ENCODE assay signal across 21 cellular contexts in genomic region chr11:126426126-126426525, GRCh38.
DNase-seq lines count a peak whose midpoint lies in the region; ATAC-seq, FAIRE-seq and TF ChIP-seq lines count a peak whose summit lies in the region.
"Had no signal": no experiment of that assay in that cellular context is flagged by ENCODE, and none has a peak within 500 bp of the region (broad histone marks: within the 10 kb centered on the region; RNA-seq: fewer than 3 reads in every experiment).

No MANE protein-coding gene starts in this region.

- CTCF ChIA-PET in MCF 10A (lab: Yijun Ruan, JAX) (interaction anchor here (0.7 kb wide), 1 partner anchor 8 kb away, joined by 3 read pairs; no protein-coding TSS in a partner anchor), K562 (lab: Yijun Ruan, JAX; ENCODE audit: low intra/inter-chr PET ratio) (no interaction called here)

- no peaks in the 10 kb centered on the region for H3K36me3 Mint-ChIP-seq in MCF 10A (ENCODE audit: insufficient read depth, unreplicated experiment)
- H3K36me3 Mint-ChIP-seq: CD4-positive, CD25-positive, alpha-beta regulatory T cell had no signal

- WGBS in K562 (ENCODE audit: insufficient coverage, low coverage, missing lambda C conversion rate) = 28% methylated on average over 2 of the region's 2 CpGs

- BruUV-seq in MCF 10A (replicated peaks; lab: Mats Ljungman, UMichigan) (no TSS peak), K562 (replicated peaks; lab: Mats Ljungman, UMichigan) (no TSS peak)

- no peaks in the 10 kb centered on the region for H3K27me3 Mint-ChIP-seq in MCF 10A (ENCODE audit: insufficient read depth, unreplicated experiment)

- H2AFZ ChIP-seq in K562 (ENCODE audit: low read depth, low read length) = no peak overlapping the region

- no peak overlapping the region for H3K4me2 ChIP-seq in K562 (ENCODE audit: insufficient read depth, low read length)

- H3K9me1 ChIP-seq in K562 (ENCODE audit: control insufficient read depth, insufficient read depth, low read length) = no peaks in the 10 kb centered on the region

- no peak overlapping the region for H3K9ac ChIP-seq in K562 (ENCODE audit: insufficient read depth in 1 of 2, low read depth in 2 of 2, low read length in 2 of 2)

- TF ChIP-seq POLR2A in breast epithelium (IDR thresholded peaks at IDR 0.05) = no peak
- no peak for TF ChIP-seq POLR2A in K562 (conservative IDR thresholded peaks at IDR 0.05)

- POLR2A ChIA-PET in MCF 10A (lab: Yijun Ruan, JAX) (no interaction called here), K562 (lab: Yijun Ruan, JAX) (interaction anchor here (0.5 kb wide), 1 partner anchor 143 kb away, joined by 3 read pairs; the partner anchor contains the start of gene TIRAP)

- no peak for ATAC-seq in K562
- ATAC-seq in left colon = peak; percentile 37

- no peak overlapping the region for H3K4me3 ChIP-seq in breast epithelium
- H3K4me3 ChIP-seq in K562 = no peak overlapping the region
- H3K4me3 ChIP-seq: SK-N-MC had no signal

- H3K36me3 ChIP-seq in breast epithelium (no peaks in the 10 kb centered on the region), K562 (ENCODE audit: control insufficient read depth, insufficient read depth, low read length) (no peaks in the 10 kb centered on the region)

- DNase-seq in MCF 10A (ENCODE audit: unreplicated experiment) (peak; percentile 29), breast epithelium (ENCODE audit: low spot score in 2 of 2) (no peak), K562 (ENCODE audit: extremely low read depth in 1 of 4, low spot score in 3 of 4) (no peak), left colon (no peak), NCI-H345 treated with DMSO at 0.1 percent for 48 hours (lab: John Stamatoyannopoulos, UW; ENCODE audit: unreplicated experiment) (no peak), glomerular visceral epithelial cell (ENCODE audit: extremely low spot score) (no peak), HT-29 (ENCODE audit: low spot score) (no peak)
- no peak for DNase-seq in activated CD4-positive, alpha-beta T cell treated with anti-CD3 and anti-CD28 coated beads for 4 hours
- DNase-seq: AML-193; CD4-positive, CD25-positive, alpha-beta regulatory T cell; COR-L47; HCEC 1CT; NCI-H1092 treated with DMSO at 0.1 percent for 48 hours; NCI-H2081; NCI-H2171 treated with DMSO at 0.1 percent for 48 hours; NCI-H446 treated with DMSO at 0.1 percent for 48 hours; SHP77 had no signal

- H3K79me2 ChIP-seq in K562 (ENCODE audit: control insufficient read depth, insufficient read depth, low read length) = no peaks in the 10 kb centered on the region

- peaks cover 50% of the 10 kb centered on the region for H4K20me1 ChIP-seq in K562 (replicated peaks; ENCODE audit: control insufficient read depth, insufficient read depth, low read length)

- no peak for TF ChIP-seq RAD21 in K562 (CRISPR knock-in tag; conservative IDR thresholded peaks at IDR 0.05 in 1 of 2, IDR thresholded peaks at IDR 0.05 in 1 of 2)

- H3K9me3 ChIP-seq in breast epithelium = no peaks in the 10 kb centered on the region
- H3K9me3 ChIP-seq in K562 (replicated peaks; ENCODE audit: control insufficient read depth, insufficient read depth, low read depth, low read length) = no peaks in the 10 kb centered on the region

- no peak overlapping the region for H3K4me3 Mint-ChIP-seq in MCF 10A (ENCODE audit: unreplicated experiment)
- H3K4me3 Mint-ChIP-seq: CD4-positive, CD25-positive, alpha-beta regulatory T cell had no signal

- no peak for TF ChIP-seq EP300 in K562 (IDR thresholded peaks at IDR 0.05; ENCODE audit: low read length)

- H3K4me1 Mint-ChIP-seq in MCF 10A (ENCODE audit: insufficient read depth, unreplicated experiment) = peaks cover 2% of the 10 kb centered on the region

- FAIRE-seq in K562 (lab: Jason Lieb, UNC) = no peak
- FAIRE-seq: G401.6, GM19239 had no signal

- H3K4me1 ChIP-seq in breast epithelium = no peaks in the 10 kb centered on the region
- peaks cover 0 to 12% of the 10 kb centered on the region in 2 experiments; a peak in 2 of 5 replicates for H3K4me1 ChIP-seq in K562 (replicated peaks in 1 of 2; ENCODE audit: control insufficient read depth in 2 of 2, insufficient read depth in 2 of 2, low read length in 2 of 2)

- H3K27me3 ChIP-seq in breast epithelium = no peaks in the 10 kb centered on the region
- H3K27me3 ChIP-seq in K562 (ENCODE audit: control insufficient read depth in 2 of 2, insufficient read depth in 2 of 2, low read length in 2 of 2) = peaks cover 28 to 62% of the 10 kb centered on the region in 2 experiments

- intact Hi-C loops in MCF 10A (cut with micrococcal nuclease) = no loop called here
- intact Hi-C loops in breast epithelium (cut with DNase I; ENCODE audit: low total_unique reads) = no loop called here
- intact Hi-C loops in K562 (cut with micrococcal nuclease) = no loop called here
- intact Hi-C loops in left colon (cut with DNase I, micrococcal nuclease) = loop anchor here in 1 of 2 donors (10.0 kb wide), 1 partner anchor 111 kb away; no protein-coding TSS in a partner anchor

- in situ Hi-C loops in K562 (cut with MboI) = no loop called here

- TF ChIP-seq CTCF in MCF 10A (IDR thresholded peaks at IDR 0.05; ENCODE audit: unreplicated experiment) (no peak), breast epithelium (IDR thresholded peaks at IDR 0.05) (no peak), K562 (IDR thresholded peaks at IDR 0.05 in 2 of 3, conservative IDR thresholded peaks at IDR 0.05 in 1 of 3; ENCODE audit: insufficient read depth in 2 of 3, low read depth in 1 of 3, low read length in 3 of 3) (no peak)

- H3K9me3 Mint-ChIP-seq in MCF 10A (ENCODE audit: unreplicated experiment) = no peaks in the 10 kb centered on the region
- H3K9me3 Mint-ChIP-seq: CD4-positive, CD25-positive, alpha-beta regulatory T cell had no signal

- H3K27ac Mint-ChIP-seq in MCF 10A (ENCODE audit: low read depth, unreplicated experiment) = no peak overlapping the region
- H3K27ac Mint-ChIP-seq: CD4-positive, CD25-positive, alpha-beta regulatory T cell had no signal

- H3K27ac ChIP-seq in breast epithelium (no peak overlapping the region), K562 (ENCODE audit: extremely low read depth, low read depth, low read length) (no peak overlapping the region)
- H3K27ac ChIP-seq: 22Rv1, SK-N-MC had no signal

TF ChIP-seq in K562, 482 proteins besides CTCF, POLR2A, EP300 and RAD21:
- TF ChIP-seq CCAR2 (IDR thresholded peaks at IDR 0.05; ENCODE audit: low read depth, low read length) = no peak
- no peak for TF ChIP-seq ZNF253 (CRISPR knock-in tag; conservative IDR thresholded peaks at IDR 0.05)
- TF ChIP-seq RBM25 (IDR thresholded peaks at IDR 0.05; ENCODE audit: low read depth, low read length, severe bottlenecking) = peak; percentile 47
- no peak for TF ChIP-seq ZNF609 (CRISPR knock-in tag; IDR thresholded peaks at IDR 0.05; ENCODE audit: borderline replicate concordance)
